In the genomic region with DNA sequence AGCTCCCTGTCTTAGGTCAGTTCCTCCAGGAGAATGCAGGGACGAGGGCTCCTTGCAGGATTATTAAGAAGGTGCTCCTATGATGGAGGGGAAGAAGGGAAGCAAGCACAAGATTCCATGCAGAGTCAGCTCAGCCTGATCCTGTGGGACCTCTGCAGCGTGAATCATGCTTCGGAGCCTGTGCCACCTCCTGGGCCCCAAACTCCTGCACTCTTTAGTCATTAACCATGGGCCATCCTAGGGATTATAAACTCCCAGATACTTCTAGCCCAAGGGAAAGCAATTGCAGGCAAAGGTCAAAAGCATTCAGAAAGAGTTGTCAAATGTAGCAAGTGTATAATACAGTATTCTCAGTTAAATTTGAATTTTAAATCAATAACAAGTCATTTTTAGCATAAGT, we compare ENCODE assay signal across 30 cellular contexts.
"Had no signal": no experiment of that assay in that cellular context is flagged by ENCODE, and none has a peak within 500 bp of the region (broad histone marks: within the 10 kb centered on the region; RNA-seq: fewer than 3 reads in every experiment).

No MANE protein-coding gene starts in this region.

- H3K4me3 Mint-ChIP-seq: naive thymus-derived CD4-positive, alpha-beta T cell; nephron progenitor cell; neural crest cell; stimulated activated memory B cell treated with anti-CD40 and anti-IgM and Interleukin-4, amounts not matched to agents 10 μg/mL and 1 μg/mL and 100 μg/mL, for 72 hours; stimulated activated naive CD8-positive, alpha-beta T cell treated with anti-CD3 and anti-CD28 coated beads, Interleukin-15, amount 100 ng/mL, for 72 hours had no signal

- FAIRE-seq: pancreas had no signal

- H3K27ac ChIP-seq: neutrophil, pancreas, prostate gland, right atrium auricular region, right lobe of liver, sigmoid colon, spleen, suprapubic skin, thoracic aorta, thyroid gland, tibial nerve, upper lobe of left lung, uterus had no signal

- H3K27ac Mint-ChIP-seq: naive thymus-derived CD4-positive, alpha-beta T cell; nephron progenitor cell; stimulated activated memory B cell treated with anti-CD40 and anti-IgM and Interleukin-4, amounts not matched to agents 10 μg/mL and 1 μg/mL and 100 μg/mL, for 72 hours had no signal

- H3K36me3 ChIP-seq: neutrophil, pancreas, prostate gland, right atrium auricular region, right lobe of liver, sigmoid colon, spleen, suprapubic skin, thoracic aorta, thyroid gland, tibial nerve, upper lobe of left lung, uterus had no signal

- H3K4me3 ChIP-seq: pancreas, prostate gland, right atrium auricular region, right lobe of liver, sigmoid colon, smooth muscle cell, spleen, suprapubic skin, thoracic aorta, thyroid gland, tibial nerve, upper lobe of left lung, uterus had no signal

- H3K9me3 Mint-ChIP-seq: nephron progenitor cell; neural crest cell; stimulated activated memory B cell treated with anti-CD40 and anti-IgM and Interleukin-4, amounts not matched to agents 10 μg/mL and 1 μg/mL and 100 μg/mL, for 72 hours; stimulated activated naive CD8-positive, alpha-beta T cell treated with anti-CD3 and anti-CD28 coated beads, Interleukin-15, amount 100 ng/mL, for 72 hours had no signal

- ATAC-seq: naive thymus-derived CD4-positive, alpha-beta T cell; right lobe of liver; stimulated activated memory B cell treated with anti-CD40 and anti-IgM and Interleukin-4, amounts not matched to agents 10 μg/mL and 1 μg/mL and 100 μg/mL, for 72 hours; stimulated activated naive CD8-positive, alpha-beta T cell treated with anti-CD3 and anti-CD28 coated beads, Interleukin-15, amount 100 ng/mL, for 72 hours; stimulated activated naive CD8-positive, alpha-beta T cell treated with anti-CD3 and anti-CD28 coated beads, Interleukin-15, Interleukin-2, amounts not matched to agents 100 U/mL and 50 U/mL, for 24 hours had no signal

- H3K4me1 Mint-ChIP-seq: naive thymus-derived CD4-positive, alpha-beta T cell; stimulated activated memory B cell treated with anti-CD40 and anti-IgM and Interleukin-4, amounts not matched to agents 10 μg/mL and 1 μg/mL and 100 μg/mL, for 72 hours had no signal

- H3K36me3 Mint-ChIP-seq: naive thymus-derived CD4-positive, alpha-beta T cell; stimulated activated memory B cell treated with anti-CD40 and anti-IgM and Interleukin-4, amounts not matched to agents 10 μg/mL and 1 μg/mL and 100 μg/mL, for 72 hours had no signal

- DNase-seq: naive thymus-derived CD4-positive, alpha-beta T cell; nephron progenitor cell; nucleus accumbens; pancreas; retina; right lobe of liver; sigmoid colon; spleen; stimulated activated CD4-positive, alpha-beta T cell treated with anti-CD3 and anti-CD28 coated beads, Interleukin-12 subunit alpha, Interleukin-12 subunit beta, amount 100 ng/mL, for 4 hours; stimulated activated CD4-positive, alpha-beta T cell treated with anti-CD3 and anti-CD28 coated beads, Interleukin-1b, Interleukin-23, amount 100 ng/mL, for 48 hours; stimulated activated CD4-positive, alpha-beta T cell treated with anti-CD3 and anti-CD28 coated beads, Interleukin-4, amount 100 ng/mL, for 1 hour; stimulated activated CD4-positive, alpha-beta T cell treated with anti-CD3 and anti-CD28 coated beads, Interleukin-4, amount 100 ng/mL, for 4 hours; stimulated activated CD8-positive, alpha-beta memory T cell treated with anti-CD3 and anti-CD28 coated beads, Interleukin-4, amount 100 ng/mL, for 48 hours; stimulated activated naive CD4-positive, alpha-beta T cell; stimulated activated naive CD8-positive, alpha-beta T cell treated with anti-CD3 and anti-CD28 coated beads, Interleukin-15, amount 100 ng/mL, for 72 hours; stimulated activated naive CD8-positive, alpha-beta T cell treated with anti-CD3 and anti-CD28 coated beads, Interleukin-15, Interleukin-2, amounts not matched to agents 100 U/mL and 50 U/mL, for 24 hours; substantia nigra; thyroid gland; trophoblast cell; upper lobe of left lung; uterus had no signal

- H3K27me3 ChIP-seq: neutrophil, pancreas, right atrium auricular region, right lobe of liver, sigmoid colon, suprapubic skin, thyroid gland, tibial nerve, upper lobe of left lung, uterus had no signal

- H3K4me1 ChIP-seq: pancreas, prostate gland, right atrium auricular region, right lobe of liver, sigmoid colon, spleen, suprapubic skin, thyroid gland, tibial nerve, upper lobe of left lung had no signal

- H3K9me3 ChIP-seq: neutrophil, pancreas, prostate gland, right atrium auricular region, right lobe of liver, sigmoid colon, spleen, suprapubic skin, thoracic aorta, thyroid gland, tibial nerve, upper lobe of left lung, uterus had no signal
